Comparison of ENCODE assay signal across 8 cellular contexts in genomic region chr5:176362098-176362442, GRCh38. TPM values are rescaled to one million over a fixed set of nuclear protein-coding genes. Genes with fewer than 3 reads are reported as not detected.
A peak's percentile ranks its signal among the peaks of the same experiment; 100 is the strongest.
DNase-seq lines count a peak whose midpoint lies in the region; ATAC-seq and TF ChIP-seq lines count a peak whose summit lies in the region.

No MANE protein-coding gene starts in this region.

- peak overlapping the region; percentile 98 for H3K4me3 Mint-ChIP-seq in MCF 10A (ENCODE audit: unreplicated experiment)
- H3K4me3 Mint-ChIP-seq in naive B cell: peak overlapping the region; percentile 96 to 99 (median 98)

- H3K9me3 Mint-ChIP-seq in MCF 10A (ENCODE audit: unreplicated experiment) (no peaks in the 10 kb centered on the region), naive B cell (no peaks in the 10 kb centered on the region)

- intact Hi-C loops in MCF 10A (cut with micrococcal nuclease): loop anchor here (5.0 kb wide), 1 partner anchor 85 kb away; the partner anchor contains the start of gene FAF2

- TF ChIP-seq CTCF in MCF 10A (IDR thresholded peaks at IDR 0.05; ENCODE audit: unreplicated experiment): no peak

- POLR2A ChIA-PET in MCF 10A (lab: Yijun Ruan, JAX): interaction anchor here (0.7 to 3.0 kb wide), 19 partner anchors 8 to 896 kb away, joined by 3 to 51 read pairs (median 6); partner anchors contain the start of genes CDHR2, CLTB, FAF2 and HIGD2A

- CTCF ChIA-PET in MCF 10A (lab: Yijun Ruan, JAX): interaction anchor here (0.5 to 1.5 kb wide), 9 partner anchors 9 to 1491 kb away, joined by 3 to 6 read pairs (median 3); partner anchors contain the start of genes HIGD2A and NOP16

- DNase-seq in DMS53 treated with DMSO at 0.1 percent for 48 hours (lab: John Stamatoyannopoulos, UW; ENCODE audit: unreplicated experiment) (peak; percentile 52), DMS53 (lab: John Stamatoyannopoulos, UW) (no peak), MCF 10A (ENCODE audit: unreplicated experiment) (no peak), naive B cell (no peak), AG08395 (ENCODE audit: low spot score) (no peak), globus pallidus (ENCODE audit: low spot score) (no peak)

- H3K27me3 Mint-ChIP-seq in MCF 10A (ENCODE audit: insufficient read depth, unreplicated experiment) (no peaks in the 10 kb centered on the region), naive B cell (no peaks in the 10 kb centered on the region)

- H3K4me1 Mint-ChIP-seq in MCF 10A (ENCODE audit: insufficient read depth, unreplicated experiment): peaks cover 18% of the 10 kb centered on the region
- peaks cover 27 to 45% (median 34%) of the 10 kb centered on the region in 3 donors for H3K4me1 Mint-ChIP-seq in naive B cell

- peaks cover 19% of the 10 kb centered on the region for H3K36me3 Mint-ChIP-seq in MCF 10A (ENCODE audit: insufficient read depth, unreplicated experiment)
- peaks cover 8 to 11% of the 10 kb centered on the region in 2 donors for H3K36me3 Mint-ChIP-seq in naive B cell

- H3K27ac Mint-ChIP-seq in MCF 10A (ENCODE audit: low read depth, unreplicated experiment) (peak overlapping the region; percentile 97), naive B cell (peak overlapping the region; percentile 92 to 99 (median 98))

- BruUV-seq in MCF 10A (replicated peaks; lab: Mats Ljungman, UMichigan): no TSS peak

- ATAC-seq in HG03354 (IDR thresholded peaks at IDR 0.05; ENCODE audit: poor library complexity, severe bottlenecking, unreplicated experiment): peak; percentile 14
- peak; percentile 34 to 37 for ATAC-seq in naive B cell (ENCODE audit: low read depth in 2 of 2)
- ATAC-seq in GM18519 (IDR thresholded peaks at IDR 0.05; ENCODE audit: low FRiP score, unreplicated experiment): no peak

RNA-seq across cellular contexts. Expression of gene KIAA1191, which starts 0.5 kb away (rescaled TPM):
- 83.8 and 92.0 TPM in 2 replicates for total RNA-seq in MCF 10A (2022)
- polyA plus RNA-seq in naive B cell (ENCODE audit: low read depth in 6 of 6): 10 to 100 TPM; 46.8 to 56.4 (median 53.5) TPM

RNA-seq across cellular contexts. Expression of gene ARL10, which starts 3.2 kb away (rescaled TPM):
- total RNA-seq in MCF 10A (2022): 1.1 and 1.3 TPM in 2 replicates
- polyA plus RNA-seq in naive B cell (ENCODE audit: low read depth in 6 of 6): 1 to 10 TPM; 1.8 to 4.1 (median 2.5) TPM

RNA-seq across cellular contexts. Expression of gene NOP16, which starts 26.3 kb away (rescaled TPM):
- total RNA-seq in MCF 10A (2022): 90.9 and 134 TPM in 2 replicates
- polyA plus RNA-seq in naive B cell (ENCODE audit: low read depth in 6 of 6): 10 to 100 TPM; 15.9 to 39.6 (median 26.5) TPM

RNA-seq across cellular contexts. Expression of gene HIGD2A, which starts 26.5 kb away (rescaled TPM):
- 167 and 196 TPM in 2 replicates for total RNA-seq in MCF 10A (2022)
- polyA plus RNA-seq in naive B cell (ENCODE audit: low read depth in 6 of 6): 100 to 1,000 TPM; 137 to 220 (median 172) TPM

RNA-seq across cellular contexts. Expression of gene CLTB, which starts 54.3 kb away (rescaled TPM):
- total RNA-seq in MCF 10A (2022): 333 and 339 TPM in 2 replicates
- polyA plus RNA-seq in naive B cell (ENCODE audit: low read depth in 6 of 6): 10 to 100 TPM; 42.3 to 64.4 (median 55.2) TPM
